In the genomic region with DNA sequence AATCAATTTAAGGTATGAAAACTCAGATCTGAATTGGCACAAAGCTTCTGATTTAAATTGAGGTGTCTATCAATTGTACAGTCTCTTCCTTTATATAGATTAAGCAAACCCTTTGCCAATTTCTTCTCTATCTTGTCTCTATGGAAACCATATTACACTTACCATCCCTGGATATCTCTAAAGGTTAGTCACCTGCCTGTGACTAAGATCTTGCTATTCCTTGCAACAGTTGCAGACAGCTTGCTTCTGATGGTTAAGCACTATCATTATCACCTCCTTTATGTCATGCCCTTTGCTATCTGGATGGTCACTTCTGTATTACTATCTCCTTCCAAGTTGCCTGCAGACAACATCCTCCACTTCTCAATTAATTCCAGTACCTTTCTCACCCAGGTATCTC, we compare ENCODE assay signal across 22 cellular contexts.
"Had no signal": no experiment of that assay in that cellular context is flagged by ENCODE, and none has a peak within 500 bp of the region (broad histone marks: within the 10 kb centered on the region; RNA-seq: fewer than 3 reads in every experiment).

No MANE protein-coding gene starts in this region.

- FAIRE-seq: frontal cortex, keratinocyte, pancreas, small intestine had no signal

- H3K27ac ChIP-seq: coronary artery, esophagus squamous epithelium, neutrophil, pancreas, right lobe of liver, thoracic aorta, tibial nerve, upper lobe of right lung, uterus had no signal

- H3K4me3 ChIP-seq: coronary artery, esophagus squamous epithelium, lung, mucosa of descending colon, pancreas, right lobe of liver, thoracic aorta, tibial nerve, upper lobe of right lung, uterus had no signal

- H3K4me1 ChIP-seq: esophagus squamous epithelium, pancreas, right lobe of liver, tibial nerve, upper lobe of right lung, uterus had no signal

- H3K9me3 ChIP-seq: esophagus squamous epithelium, mucosa of descending colon, neutrophil, pancreas, right lobe of liver, thoracic aorta, tibial nerve, upper lobe of right lung, uterus had no signal

- H3K27me3 ChIP-seq: esophagus squamous epithelium, neutrophil, pancreas, right lobe of liver, tibial nerve, upper lobe of right lung, uterus had no signal

- ATAC-seq: mucosa of descending colon; natural killer cell treated with Interleukin-12 subunit alpha and Interleukin-12 subunit beta and Interleukin-15 and Interleukin-18, amount 100 ng/mL, for 72 hours; pancreas; right lobe of liver; stimulated activated naive B cell treated with anti-CD40 and anti-IgM and Interleukin-4, amounts not matched to agents 10 μg/mL and 1 μg/mL and 100 μg/mL, for 72 hours; upper lobe of right lung had no signal

- H3K36me3 ChIP-seq: esophagus squamous epithelium, neutrophil, pancreas, right lobe of liver, thoracic aorta, tibial nerve, upper lobe of right lung, uterus had no signal

- DNase-seq: dermis blood vessel endothelial cell; effector memory CD4-positive, alpha-beta T cell; erythroblast; esophagus squamous epithelium; mucosa of descending colon; naive B cell; pancreas; right lobe of liver; small intestine; stimulated activated CD4-positive, alpha-beta T cell treated with anti-CD3 and anti-CD28 coated beads, Interleukin-15, amount 100 ng/mL, for 24 hours; stimulated activated CD4-positive, alpha-beta T cell treated with anti-CD3 and anti-CD28 coated beads, Interleukin-2, amount 100 ng/mL, for 48 hours; stimulated activated naive B cell treated with anti-CD40 and anti-IgM and Interleukin-4, amounts not matched to agents 10 μg/mL and 1 μg/mL and 100 μg/mL, for 72 hours; upper lobe of right lung; uterus had no signal
